In the genomic region with DNA sequence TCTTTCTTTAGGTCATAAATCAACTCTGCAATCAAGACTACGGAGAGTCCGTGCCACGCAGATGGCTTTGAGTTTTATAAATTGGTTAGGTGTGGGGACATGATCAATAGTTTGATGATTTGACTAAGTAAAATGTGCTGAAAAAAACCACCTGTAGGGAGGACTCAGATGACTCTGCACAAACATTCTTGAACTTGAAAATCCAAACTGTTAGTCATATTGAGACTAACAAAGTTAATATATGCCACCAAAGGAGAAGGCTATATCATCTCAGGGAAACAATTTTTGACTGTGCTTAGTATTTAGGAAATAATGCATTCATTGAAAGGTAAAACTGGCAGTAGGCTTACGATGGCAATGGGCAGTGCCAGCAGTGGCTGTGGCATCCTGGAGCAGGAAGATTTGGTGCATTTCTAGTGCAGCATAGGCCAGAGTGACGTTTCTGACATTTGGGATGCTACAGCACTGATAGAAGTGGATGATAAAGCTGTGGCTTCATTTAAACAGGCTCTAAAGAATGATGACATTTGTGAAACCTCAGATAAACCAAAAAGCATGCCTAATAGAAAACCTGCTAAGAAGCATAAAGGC, we compare ENCODE assay signal across 13 cellular contexts.
DNase-seq lines count a peak whose midpoint lies in the region; ATAC-seq and FAIRE-seq lines count a peak whose summit lies in the region.
"Had no signal": no experiment of that assay in that cellular context is flagged by ENCODE, and none has a peak within 500 bp of the region (broad histone marks: within the 10 kb centered on the region; RNA-seq: fewer than 3 reads in every experiment).

No MANE protein-coding gene starts in this region.

- FAIRE-seq in urothelium cell line (lab: Jason Lieb, UNC), result no peak

- peak overlapping the region; percentile 34; the same call in 1 of the 2 replicates for H3K4me3 ChIP-seq in GM08714 (ENCODE audit: low read length)
- H3K4me3 ChIP-seq: heart right ventricle, transverse colon had no signal

- peak; percentile 85 for ATAC-seq in GM19023 (IDR thresholded peaks at IDR 0.05; ENCODE audit: unreplicated experiment)
- ATAC-seq in HG02610 (IDR thresholded peaks at IDR 0.05; ENCODE audit: unreplicated experiment), result peak; percentile 86
- ATAC-seq in HG03457 (IDR thresholded peaks at IDR 0.05; ENCODE audit: unreplicated experiment), result peak; percentile 70
- ATAC-seq: heart right ventricle had no signal

- DNase-seq in retina (no peak), kidney tubule cell (ENCODE audit: low spot score) (no peak), urothelium cell line (ENCODE audit: low spot score) (no peak), NCI-H774 (lab: John Stamatoyannopoulos, UW) (no peak)
- DNase-seq: GOT3, heart right ventricle, IMR-90, NCI-H345, transverse colon had no signal
